Comparison of ENCODE assay signal across 15 cellular contexts in the genomic region with DNA sequence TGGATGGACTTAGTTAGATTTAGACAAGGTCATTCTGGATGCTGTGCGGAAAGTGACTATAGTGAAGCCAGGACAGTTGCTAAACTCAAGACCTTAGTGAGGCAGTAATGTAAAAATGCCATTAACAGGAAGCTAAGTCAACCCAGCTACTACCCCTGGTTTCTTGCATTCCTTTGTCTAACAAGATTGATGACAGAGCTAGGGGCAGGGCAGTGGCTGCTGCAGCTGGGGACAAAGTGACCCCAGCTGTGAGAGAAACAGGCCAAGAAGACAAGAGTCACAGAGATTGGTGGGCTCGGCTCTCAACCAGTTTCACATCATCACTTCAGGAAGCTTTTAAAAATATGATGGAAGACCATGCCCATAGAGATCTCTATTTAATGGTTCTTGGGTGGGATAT.
"Had no signal": no experiment of that assay in that cellular context is flagged by ENCODE, and none has a peak within 500 bp of the region (broad histone marks: within the 10 kb centered on the region; RNA-seq: fewer than 3 reads in every experiment).

No MANE protein-coding gene starts in this region.

- ATAC-seq: heart left ventricle; left colon; naive thymus-derived CD4-positive, alpha-beta T cell; right cardiac atrium had no signal

- H3K4me3 ChIP-seq: heart left ventricle, stomach had no signal

- H3K4me1 Mint-ChIP-seq: naive thymus-derived CD4-positive, alpha-beta T cell had no signal

- H3K9me3 Mint-ChIP-seq: dendritic cell treated with granulocyte-macrophage colony-stimulating factor and Interleukin-4, amounts not matched to agents 40 ng/mL and 50 ng/mL, for 4 days had no signal

- FAIRE-seq: colon, endothelial cell of umbilical vein, frontal cortex, small intestine had no signal

- H3K27ac Mint-ChIP-seq: dendritic cell treated with granulocyte-macrophage colony-stimulating factor and Interleukin-4, amounts not matched to agents 40 ng/mL and 50 ng/mL, for 4 days; naive thymus-derived CD4-positive, alpha-beta T cell had no signal

- H3K36me3 Mint-ChIP-seq: naive thymus-derived CD4-positive, alpha-beta T cell had no signal

- H3K27me3 ChIP-seq: stomach had no signal

- DNase-seq: erythroblast; heart left ventricle; hippocampal formation; left colon; naive thymus-derived CD4-positive, alpha-beta T cell; right cardiac atrium; small intestine; stimulated activated CD4-positive, alpha-beta T cell treated with anti-CD3 and anti-CD28 coated beads, Interleukin-12 subunit alpha, Interleukin-12 subunit beta, amount 100 ng/mL, for 4 hours; stimulated activated naive CD4-positive, alpha-beta T cell; stomach; substantia nigra had no signal

- H3K9me3 ChIP-seq: stomach had no signal

- H3K4me1 ChIP-seq: heart left ventricle, stomach had no signal

- H3K27ac ChIP-seq: heart left ventricle, stomach had no signal

- H3K4me3 Mint-ChIP-seq: dendritic cell treated with granulocyte-macrophage colony-stimulating factor and Interleukin-4, amounts not matched to agents 40 ng/mL and 50 ng/mL, for 4 days; naive thymus-derived CD4-positive, alpha-beta T cell had no signal

- H3K36me3 ChIP-seq: heart left ventricle, stomach had no signal
